Comparison of ENCODE assay signal across 9 cellular contexts in the genomic region with DNA sequence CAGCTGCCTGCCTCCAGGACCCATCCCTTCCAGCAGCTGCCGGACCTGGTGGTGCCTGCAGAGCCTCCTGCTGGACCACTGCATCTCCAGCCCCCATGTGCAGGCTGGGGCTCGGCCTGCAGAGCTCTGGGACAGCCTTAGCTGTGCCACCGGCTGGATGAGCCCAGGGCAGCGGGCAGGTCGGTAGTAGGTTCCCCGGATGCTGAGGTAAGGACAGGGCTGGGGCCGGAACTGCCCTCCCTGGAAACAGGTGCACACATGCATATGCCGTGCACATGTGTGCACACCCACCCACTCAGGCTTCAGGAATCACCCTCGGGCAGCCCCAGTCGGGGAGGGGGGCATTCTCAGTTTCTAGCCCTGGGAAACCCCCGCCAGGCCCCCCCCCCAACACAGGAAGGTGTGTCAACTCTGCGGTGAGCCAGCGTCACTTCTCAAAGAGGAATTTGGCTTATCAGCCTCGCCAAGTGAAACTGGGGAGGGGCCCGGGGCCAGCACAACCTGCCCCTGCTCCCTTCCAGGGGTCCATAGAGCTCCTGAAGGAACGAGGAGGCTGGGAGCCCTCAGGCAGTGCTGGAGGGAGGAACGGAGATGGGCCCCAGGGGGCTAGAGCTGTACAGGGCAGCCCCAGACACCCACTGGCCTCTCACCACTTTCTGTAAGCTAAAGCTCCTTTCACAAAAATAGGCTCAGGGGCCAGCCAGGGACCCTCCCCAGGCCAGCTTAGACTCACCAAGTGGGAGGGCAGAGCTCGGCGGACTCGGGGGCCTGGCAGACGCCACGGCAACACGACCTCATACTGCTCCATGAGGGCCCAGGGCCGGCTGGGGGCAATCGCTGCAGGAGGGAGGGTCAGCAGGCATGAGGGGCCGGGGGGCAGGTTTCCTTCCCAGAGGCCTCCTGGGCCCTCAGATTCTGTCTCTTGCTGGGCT. TPM values are rescaled to one million over a fixed set of nuclear protein-coding genes. Genes with fewer than 3 reads are reported as not detected.
DNase-seq lines count a peak whose midpoint lies in the region; ATAC-seq and TF ChIP-seq lines count a peak whose summit lies in the region.
"Had no signal": no experiment of that assay in that cellular context is flagged by ENCODE, and none has a peak within 500 bp of the region (broad histone marks: within the 10 kb centered on the region; RNA-seq: fewer than 3 reads in every experiment).

No MANE protein-coding gene starts in this region.

- intact Hi-C loops in left colon (cut with DNase I, micrococcal nuclease), result no loop called here

- TF ChIP-seq EP300 in gastroesophageal sphincter (IDR thresholded peaks at IDR 0.05), result no peak

- TF ChIP-seq POLR2A in gastroesophageal sphincter (IDR thresholded peaks at IDR 0.05), result no peak

- ATAC-seq in GM21526 (IDR thresholded peaks at IDR 0.05; ENCODE audit: low FRiP score, unreplicated experiment), result peak; percentile 45
- ATAC-seq in left colon, result peak; percentile 21
- peak; percentile 77 for ATAC-seq in stimulated activated naive CD8-positive, alpha-beta T cell treated with anti-CD3 and anti-CD28 coated beads, Interleukin-15, amount 100 ng/mL, for 72 hours
- no peak for ATAC-seq in gastroesophageal sphincter

- H3K36me3 ChIP-seq in Loucy (ENCODE audit: insufficient read depth, low read length) (no peaks in the 10 kb centered on the region), gastroesophageal sphincter (peaks cover 0 to 41% of the 10 kb centered on the region in 2 donors)

- H3K79me1 ChIP-seq in H9 (ENCODE audit: insufficient read depth, low read depth, low read length, poor library complexity, severe bottlenecking), result no peaks in the 10 kb centered on the region

- H3K27me3 ChIP-seq in Loucy (ENCODE audit: insufficient read depth, low read length, poor library complexity, severe bottlenecking), result no peaks in the 10 kb centered on the region
- H3K27me3 ChIP-seq in gastroesophageal sphincter, result peaks cover 34% of the 10 kb centered on the region
- H3K27me3 ChIP-seq in H9 (ENCODE audit: insufficient read depth, low read length), result no peaks in the 10 kb centered on the region; the same call in 1 of the 2 replicates

- H3K79me2 ChIP-seq in Loucy (ENCODE audit: insufficient read depth, low read length) (no peaks in the 10 kb centered on the region), H9 (ENCODE audit: insufficient read depth, low read length) (no peaks in the 10 kb centered on the region)

- no peak overlapping the region for H2BK5ac ChIP-seq in H9 (ENCODE audit: insufficient read length, low read length)

- H2BK15ac ChIP-seq in H9 (ENCODE audit: low read depth, low read length), result no peak overlapping the region

- H3K27ac ChIP-seq in gastroesophageal sphincter (no peak overlapping the region), H9 (ENCODE audit: insufficient read length, low read depth, low read length) (no peak overlapping the region)

- no peak overlapping the region for H2AK5ac ChIP-seq in H9 (ENCODE audit: insufficient read length, low read length)

- peaks cover 7% of the 10 kb centered on the region for H3K23me2 ChIP-seq in H9 (ENCODE audit: insufficient read length, low read depth, low read length, poor library complexity, severe bottlenecking)

- H3K4me1 ChIP-seq in Loucy (ENCODE audit: insufficient read depth, low read length, poor library complexity, severe bottlenecking), result peaks cover 49% of the 10 kb centered on the region
- H3K4me1 ChIP-seq in gastroesophageal sphincter, result peaks cover 0 to 26% (median 6%) of the 10 kb centered on the region in 3 donors
- no peaks in the 10 kb centered on the region for H3K4me1 ChIP-seq in H9 (ENCODE audit: insufficient read depth, low read length)

- H3K27me3 Mint-ChIP-seq in stimulated activated naive CD8-positive, alpha-beta T cell treated with anti-CD3 and anti-CD28 coated beads, Interleukin-15, amount 100 ng/mL, for 72 hours, result no peaks in the 10 kb centered on the region
- peaks cover 11% of the 10 kb centered on the region for H3K27me3 Mint-ChIP-seq in H9 (ENCODE audit: low read depth)

- H3K4me3 ChIP-seq in Loucy (ENCODE audit: low read length, poor library complexity, severe bottlenecking) (peak overlapping the region; percentile 50), gastroesophageal sphincter (no peak overlapping the region)

- no peak overlapping the region for H2BK120ac ChIP-seq in H9 (ENCODE audit: low read depth, low read length, poor library complexity, severe bottlenecking)

- peak overlapping the region; percentile 89 to 92 for H3K27ac Mint-ChIP-seq in stimulated activated naive CD8-positive, alpha-beta T cell treated with anti-CD3 and anti-CD28 coated beads, Interleukin-15, amount 100 ng/mL, for 72 hours
- no peak overlapping the region for H3K27ac Mint-ChIP-seq in H9

- H4K8ac ChIP-seq in H9 (replicated peaks; ENCODE audit: insufficient read length, low read depth, low read length), result no peak overlapping the region

- H3K4me1 Mint-ChIP-seq in stimulated activated naive CD8-positive, alpha-beta T cell treated with anti-CD3 and anti-CD28 coated beads, Interleukin-15, amount 100 ng/mL, for 72 hours, result peaks cover 45% of the 10 kb centered on the region
- H3K4me1 Mint-ChIP-seq in H9, result peaks cover 3 to 7% of the 10 kb centered on the region in 2 experiments; a peak in 3 of 4 replicates

- WGBS in gastroesophageal sphincter (ENCODE audit: low coverage in 1 of 2), 2 donors, result no CpG with 5 or more reads among the region's 26 CpGs
- WGBS in H9 (ENCODE audit: extremely low coverage, insufficient read length, low lambda C conversion rate), result no CpG with 5 or more reads among the region's 26 CpGs

- no peak overlapping the region for H3T11ph ChIP-seq in H9 (ENCODE audit: low read length)

- H3K18ac ChIP-seq in H9 (ENCODE audit: insufficient read length, low read depth, low read length), result no peak overlapping the region

- H3K4me2 ChIP-seq in Loucy (ENCODE audit: low read depth, low read length, poor library complexity, severe bottlenecking) (peak overlapping the region; percentile 62), H9 (ENCODE audit: insufficient read depth, insufficient read length, low read length) (no peak overlapping the region)

- H3K56ac ChIP-seq in H9 (ENCODE audit: insufficient read length, low read depth, low read length), result no peak overlapping the region

- peak overlapping the region; percentile 88 to 90 for H3K4me3 Mint-ChIP-seq in stimulated activated naive CD8-positive, alpha-beta T cell treated with anti-CD3 and anti-CD28 coated beads, Interleukin-15, amount 100 ng/mL, for 72 hours
- no peak overlapping the region for H3K4me3 Mint-ChIP-seq in H9

- H3K9me3 ChIP-seq in Loucy (ENCODE audit: insufficient read depth, low read depth, low read length), result no peaks in the 10 kb centered on the region
- no peaks in the 10 kb centered on the region for H3K9me3 ChIP-seq in gastroesophageal sphincter
- H3K9me3 ChIP-seq in H9 (ENCODE audit: control insufficient read depth, low read depth, low read length), result no peaks in the 10 kb centered on the region

- H4K20me1 ChIP-seq in Loucy (ENCODE audit: insufficient read depth, low read length, poor library complexity, severe bottlenecking), result no peaks in the 10 kb centered on the region
- H4K20me1 ChIP-seq in H9 (ENCODE audit: control insufficient read depth, insufficient read depth, insufficient read length), result no peaks in the 10 kb centered on the region

- no peak overlapping the region for H4K91ac ChIP-seq in H9 (ENCODE audit: insufficient read length, low read depth, low read length)

- H2BK12ac ChIP-seq in H9 (ENCODE audit: insufficient read length, low read depth, low read length), result no peak overlapping the region

- H2BK20ac ChIP-seq in H9 (ENCODE audit: low read depth, low read length, poor library complexity, severe bottlenecking), result no peak overlapping the region

- no peak overlapping the region for H2AFZ ChIP-seq in Loucy (ENCODE audit: low read length)
- no peak overlapping the region for H2AFZ ChIP-seq in H9 (ENCODE audit: low read length)

- DNase-seq in GF-D8 (lab: John Stamatoyannopoulos, UW) (peak; percentile 85), left colon (peak in 1 of 2 donors; percentile 47), H9 (no peak)
- DNase-seq in activated CD8-positive, alpha-beta memory T cell treated with anti-CD3 and anti-CD28 coated beads for 4 hours (ENCODE audit: low read depth in 2 of 2), result peak; percentile 71 to 72
- peak; percentile 57 to 85 for DNase-seq in stimulated activated naive CD8-positive, alpha-beta T cell treated with anti-CD3 and anti-CD28 coated beads, Interleukin-15, amount 100 ng/mL, for 72 hours

- H3K14ac ChIP-seq in H9 (ENCODE audit: insufficient read depth, low read length), result no peak overlapping the region; the same call in 1 of the 2 replicates

- no peak overlapping the region for H4K5ac ChIP-seq in H9 (ENCODE audit: insufficient read length, low read depth, low read length)

- no peak overlapping the region for H3K4ac ChIP-seq in H9 (ENCODE audit: low read depth, low read length)

- H3K9me2 ChIP-seq in Loucy (replicated peaks; ENCODE audit: low read depth, low read length), result no peaks in the 10 kb centered on the region

- peak overlapping the region; percentile 62 for H3K9ac ChIP-seq in Loucy (ENCODE audit: low read depth, low read length, poor library complexity, severe bottlenecking)
- H3K9ac ChIP-seq in H9 (ENCODE audit: extremely low read depth, insufficient read length, low read length), result no peak overlapping the region

- TF ChIP-seq CTCF in Loucy (conservative IDR thresholded peaks at IDR 0.05; ENCODE audit: low read length) (no peak), gastroesophageal sphincter (IDR thresholded peaks at IDR 0.05) (no peak), H9 (conservative IDR thresholded peaks at IDR 0.05) (no peak)

- peaks cover 0 to 5% (median 0%) of the 10 kb centered on the region in 3 experiments; a peak in 2 of 7 replicates for H3K36me3 Mint-ChIP-seq in H9 (ENCODE audit: insufficient read depth in 1 of 3, low read depth in 3 of 3)

- H3F3A ChIP-seq in Loucy (ENCODE audit: low read depth), result no peaks in the 10 kb centered on the region

- no peaks in the 10 kb centered on the region for H3K9me3 Mint-ChIP-seq in stimulated activated naive CD8-positive, alpha-beta T cell treated with anti-CD3 and anti-CD28 coated beads, Interleukin-15, amount 100 ng/mL, for 72 hours
- no peaks in the 10 kb centered on the region for H3K9me3 Mint-ChIP-seq in H9

- no peak overlapping the region for H3K23ac ChIP-seq in H9 (ENCODE audit: insufficient read length, low read depth, low read length)

RNA-seq across cellular contexts. Expression of gene ADAM8, which starts 1.7 kb away (rescaled TPM):
- total RNA-seq in left colon (1 to 10 TPM; 2.3 to 2.8 TPM), gastroesophageal sphincter (1 to 10 TPM; 2.0 to 6.6 (median 3.3) TPM), H9 (2021) (4.5 and 5.4 TPM in 2 replicates)

RNA-seq across cellular contexts. Expression of gene TUBGCP2, which starts 33.7 kb away (rescaled TPM):
- total RNA-seq in left colon (10 to 100 TPM; 53.8 to 53.9 TPM), gastroesophageal sphincter (10 to 100 TPM; 35.8 to 47.3 (median 38.8) TPM), H9 (2021) (52.4 and 53.5 TPM in 2 replicates)

RNA-seq across cellular contexts. Expression of gene ZNF511, which starts 33.7 kb away (rescaled TPM):
- total RNA-seq in left colon (10 to 100 TPM; 41.0 to 42.1 TPM), gastroesophageal sphincter (10 to 100 TPM; 15.1 to 42.2 (median 25.4) TPM), H9 (2021) (83.6 and 89.4 TPM in 2 replicates)

RNA-seq across cellular contexts. Expression of gene VENTX, which starts 37.4 kb away (rescaled TPM):
- total RNA-seq in left colon (under 1 TPM in 1 of 2 donors, not detected in 1; 0.14 TPM), gastroesophageal sphincter (1 to 10 TPM in 2 of 4 donors, under 1 TPM in 2; 0.66 to 2.3 (median 1.4) TPM), H9 (2021) (10.9 and 11.1 TPM in 2 replicates)
- total RNA-seq: kidney epithelial cell had no signal

RNA-seq across cellular contexts. Expression of gene UTF1, which starts 45.0 kb away (rescaled TPM):
- total RNA-seq in left colon, result not detected
- total RNA-seq in gastroesophageal sphincter, result not detected
- total RNA-seq in H9 (2021), result 31.5 and 38.6 TPM in 2 replicates
- total RNA-seq: kidney epithelial cell had no signal

Comparison
In these comparisons a context has a peak if more than half of its experiments do, and no peak if none do; other contexts are left out.
1. H3K27ac Mint-ChIP-seq: peak in stimulated activated naive CD8-positive, alpha-beta T cell treated with anti-CD3 and anti-CD28 coated beads, Interleukin-15, amount 100 ng/mL, for 72 hours (2 of 2); none in H9 (0 of 3).
2. H3K4me3 Mint-ChIP-seq: peak in stimulated activated naive CD8-positive, alpha-beta T cell treated with anti-CD3 and anti-CD28 coated beads, Interleukin-15, amount 100 ng/mL, for 72 hours (2 of 2); none in H9 (0 of 2).